ENCODE assay signal across 18 cellular contexts in the genomic region with DNA sequence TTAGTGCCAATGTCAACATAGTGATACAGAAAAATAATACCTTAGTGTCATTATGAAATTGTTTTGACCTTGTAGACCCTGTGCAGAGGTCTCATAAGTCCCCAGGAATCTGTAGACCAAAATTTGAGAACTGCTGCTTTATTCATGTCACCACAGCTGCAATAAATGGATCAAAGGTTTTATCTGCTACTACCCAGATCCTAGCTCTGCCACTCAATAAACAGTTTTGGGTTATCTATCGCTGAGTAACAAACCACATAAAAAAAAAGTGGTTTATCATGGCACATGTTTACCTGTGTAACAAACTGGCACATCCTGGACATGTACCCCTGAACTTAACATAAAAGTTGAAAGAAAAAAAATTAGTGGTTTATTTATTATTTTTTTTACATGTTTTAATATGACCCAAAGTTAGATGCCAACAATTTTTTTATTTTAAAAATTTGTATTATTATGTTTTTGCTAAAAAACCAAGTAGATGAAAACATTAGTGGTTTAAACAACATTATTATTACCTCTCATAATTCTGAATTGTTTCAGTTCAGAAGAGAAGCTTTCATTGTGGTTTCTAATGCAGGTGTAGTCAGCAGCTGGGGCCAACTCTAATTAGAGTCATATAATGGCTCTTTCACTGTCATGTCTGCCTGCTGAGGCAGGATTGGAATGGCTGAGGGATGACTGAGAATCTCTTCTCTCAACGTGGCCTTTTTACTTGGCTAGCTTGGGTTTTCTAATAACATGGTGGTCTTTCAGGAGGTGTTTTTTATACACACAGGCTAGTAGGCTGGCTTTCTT.
DNase-seq lines count a peak whose midpoint lies in the region; ATAC-seq, FAIRE-seq and TF ChIP-seq lines count a peak whose summit lies in the region.
"Had no signal": no experiment of that assay in that cellular context is flagged by ENCODE, and none has a peak within 500 bp of the region (broad histone marks: within the 10 kb centered on the region; RNA-seq: fewer than 3 reads in every experiment).

No MANE protein-coding gene starts in this region.

- no peak overlapping the region for H3K14ac ChIP-seq in H1 (ENCODE audit: insufficient read length)

- no peaks in the 10 kb centered on the region for H3K9me3 Mint-ChIP-seq in GM23338
- H3K9me3 Mint-ChIP-seq: IgD-negative memory B cell had no signal

- H3K79me2 ChIP-seq in DND-41 (ENCODE audit: insufficient read depth, low read length), result no peaks in the 10 kb centered on the region
- H3K79me2 ChIP-seq in GM23338 (replicated peaks; ENCODE audit: insufficient read depth), result no peaks in the 10 kb centered on the region
- H3K79me2 ChIP-seq in H1 (ENCODE audit: control insufficient read depth in 1 of 2, insufficient read depth in 2 of 2, low read length in 2 of 2), result no peaks in the 10 kb centered on the region

- H2BK120ac ChIP-seq in H1 (replicated peaks; ENCODE audit: low read depth, low read length), result no peak overlapping the region

- peaks cover 55% of the 10 kb centered on the region for H3K4me1 ChIP-seq in DND-41 (ENCODE audit: insufficient read depth, low read length)
- no peaks in the 10 kb centered on the region for H3K4me1 ChIP-seq in GM23338 (ENCODE audit: insufficient read depth)
- H3K4me1 ChIP-seq in H1 (replicated peaks in 1 of 4; ENCODE audit: control insufficient read depth in 3 of 4, insufficient read depth in 4 of 4, low read length in 3 of 4), result no peaks in the 10 kb centered on the region

- no peaks in the 10 kb centered on the region; the same call in 1 of the 3 replicates for H3K4me1 Mint-ChIP-seq in GM23338
- H3K4me1 Mint-ChIP-seq: CD14-positive monocyte, IgD-negative memory B cell had no signal

- TF ChIP-seq POLR2A in H1 (IDR thresholded peaks at IDR 0.05; ENCODE audit: control extremely low read depth in 1 of 2, low read depth in 2 of 2, low read length in 2 of 2), result no peak

- no peaks in the 10 kb centered on the region for H4K20me1 ChIP-seq in DND-41 (ENCODE audit: insufficient read depth, low read length)
- no peaks in the 10 kb centered on the region for H4K20me1 ChIP-seq in GM23338 (replicated peaks; ENCODE audit: insufficient read depth)
- H4K20me1 ChIP-seq in H1 (replicated peaks in 1 of 2; ENCODE audit: control insufficient read depth in 1 of 2, insufficient read depth in 2 of 2, low read length in 2 of 2), result no peaks in the 10 kb centered on the region

- no peaks in the 10 kb centered on the region for H3K9me2 ChIP-seq in GM23338 (ENCODE audit: insufficient read depth)

- H3K79me1 ChIP-seq in H1 (ENCODE audit: low read depth, low read length), result no peaks in the 10 kb centered on the region

- ATAC-seq in DND-41 (ENCODE audit: insufficient read depth, low read depth) (peak; percentile 82), GM23338 (no peak), GM21526 (IDR thresholded peaks at IDR 0.05; ENCODE audit: low FRiP score, unreplicated experiment) (no peak)
- ATAC-seq: PC-3 had no signal

- no peak overlapping the region for H2BK20ac ChIP-seq in H1 (ENCODE audit: low read length)

- H3K56ac ChIP-seq in H1 (replicated peaks; ENCODE audit: insufficient read length, low read depth, low read length), result no peak overlapping the region

- H3K4me2 ChIP-seq in DND-41 (ENCODE audit: insufficient read depth, low read length) (peak overlapping the region; percentile 54), GM23338 (no peak overlapping the region), H1 (ENCODE audit: insufficient read depth in 1 of 2, low read depth in 2 of 2, low read length in 2 of 2) (no peak overlapping the region)

- no peak for FAIRE-seq in H1 (lab: Jason Lieb, UNC)
- FAIRE-seq: G401.6 had no signal

- H2AFZ ChIP-seq in DND-41 (ENCODE audit: low read depth, low read length), result peak overlapping the region; percentile 66; the same call in 1 of the 2 replicates
- H2AFZ ChIP-seq in GM23338, result peak overlapping the region; percentile 72; the same call in 1 of the 2 replicates
- 0 out of 2 replicates have a peak overlapping the region, but pooled peaks have one; percentile 51 for H2AFZ ChIP-seq in H1 (ENCODE audit: low read length)

- H4K5ac ChIP-seq in H1 (ENCODE audit: insufficient read length, low read depth, low read length), result no peak overlapping the region

- no peak overlapping the region for H2BK5ac ChIP-seq in H1 (ENCODE audit: low read depth, low read length)

- H3K36me3 Mint-ChIP-seq in GM23338 (ENCODE audit: low read depth), result no peaks in the 10 kb centered on the region
- H3K36me3 Mint-ChIP-seq: CD14-positive monocyte, IgD-negative memory B cell had no signal

- TF ChIP-seq EP300 in H1 (IDR thresholded peaks at IDR 0.05; ENCODE audit: borderline replicate concordance in 1 of 2, low read depth in 2 of 2, low read length in 2 of 2), result no peak

- POLR2A ChIA-PET in H1 (lab: Charles Lee; ENCODE audit: partially characterized antibody), result interaction anchor here (1.0 kb wide), 1 partner anchor 100 kb away, joined by 3 read pairs; no protein-coding TSS in a partner anchor

- no peak overlapping the region for H3K4ac ChIP-seq in H1 (replicated peaks; ENCODE audit: insufficient read length, low read depth, low read length)

- H3K9ac ChIP-seq in DND-41 (ENCODE audit: low read depth, low read length), result peak overlapping the region; percentile 23; the same call in 1 of the 2 replicates
- H3K9ac ChIP-seq in H1 (replicated peaks in 1 of 4; ENCODE audit: extremely low read depth in 1 of 4, low read depth in 3 of 4, low read length in 3 of 4), result no peak overlapping the region

- H3K9me3 ChIP-seq in DND-41 (ENCODE audit: insufficient read depth, low read length, severe bottlenecking), result no peaks in the 10 kb centered on the region
- H3K9me3 ChIP-seq in H1 (ENCODE audit: insufficient read depth in 2 of 2, low read depth in 1 of 2, low read length in 1 of 2), result no peaks in the 10 kb centered on the region

- no peak for TF ChIP-seq CTCF in DND-41 (IDR thresholded peaks at IDR 0.05; ENCODE audit: borderline replicate concordance, extremely low read depth, low read length, poor library complexity, severe bottlenecking)
- no peak for TF ChIP-seq CTCF in GM23338 (conservative IDR thresholded peaks at IDR 0.05; ENCODE audit: low read depth in 2 of 2)
- TF ChIP-seq CTCF in H1 (IDR thresholded peaks at IDR 0.05; ENCODE audit: control extremely low read depth in 1 of 3, insufficient read depth in 1 of 3, low read depth in 1 of 3, low read length in 3 of 3), result no peak

- peaks cover 3% of the 10 kb centered on the region for H3K27me3 Mint-ChIP-seq in GM23338 (ENCODE audit: insufficient read depth, low read depth, poor library complexity)
- H3K27me3 Mint-ChIP-seq: IgD-negative memory B cell had no signal

- H3K4me3 ChIP-seq in DND-41 (ENCODE audit: low read depth in 1 of 2, low read length in 2 of 2), result 0 out of 4 replicates have a peak overlapping the region, but pooled peaks of 1 of the 2 experiments have one; percentile 23
- H3K4me3 ChIP-seq in GM23338, result no peak overlapping the region
- no peak overlapping the region for H3K4me3 ChIP-seq in H1 (ENCODE audit: extremely low read depth in 1 of 4, insufficient read depth in 2 of 4, low read depth in 3 of 4, low read length in 4 of 4)

- TF ChIP-seq RAD21 in H1 (IDR thresholded peaks at IDR 0.05 in 1 of 2, conservative IDR thresholded peaks at IDR 0.05 in 1 of 2; ENCODE audit: low read depth in 2 of 2, low read length in 2 of 2), result no peak

- no peaks in the 10 kb centered on the region; the same call in 1 of the 2 replicates for H3K23me2 ChIP-seq in H1 (ENCODE audit: low read depth, low read length)

- H3K36me3 ChIP-seq in DND-41 (ENCODE audit: insufficient read depth, low read length) (no peaks in the 10 kb centered on the region), GM23338 (ENCODE audit: insufficient read depth) (no peaks in the 10 kb centered on the region), H1 (ENCODE audit: control insufficient read depth in 2 of 4, insufficient read depth in 4 of 4, low read length in 3 of 4) (no peaks in the 10 kb centered on the region)

- no peak overlapping the region for H2BK15ac ChIP-seq in H1 (ENCODE audit: low read length)

- no peak overlapping the region for H2BK12ac ChIP-seq in H1 (ENCODE audit: low read depth, low read length)

- no peak overlapping the region for H4K91ac ChIP-seq in H1 (replicated peaks; ENCODE audit: insufficient read length, low read length)

- CTCF ChIA-PET in H1 (lab: Charles Lee; ENCODE audit: partially characterized antibody), result interaction anchor here (0.9 to 1.6 kb wide), 2 partner anchors 40 to 42 kb away, joined by 3 to 4 read pairs; no protein-coding TSS in a partner anchor

- 92% methylated on average over 2 of the region's 2 CpGs; no CpG with 5 or more reads in 1 of the 2 experiments for WGBS in H1 (ENCODE audit: extremely low coverage in 1 of 2, insufficient coverage in 1 of 2, insufficient read length in 1 of 2, insufficient replicate concordance in 2 of 2, low coverage in 1 of 2, low lambda C conversion rate in 2 of 2, missing lambda C conversion rate in 1 of 2), 2 experiments

- no peak overlapping the region for H4K8ac ChIP-seq in H1 (ENCODE audit: extremely low read depth, insufficient read depth, low read length)

- H3K27ac ChIP-seq in DND-41 (ENCODE audit: low read length) (peak overlapping the region; percentile 78), GM23338 (ENCODE audit: low read depth) (no peak overlapping the region), H1 (ENCODE audit: low read depth, low read length) (no peak overlapping the region)
- H3K27ac ChIP-seq: RWPE1 had no signal

- peak; percentile 45 for DNase-seq in DND-41
- DNase-seq in GM23338 (ENCODE audit: low spot score), result no peak
- DNase-seq in NCI-H1105 treated with DMSO at 0.1 percent for 48 hours (lab: John Stamatoyannopoulos, UW), result peak; percentile 63
- DNase-seq in H1 (ENCODE audit: low read depth in 1 of 2, low spot score in 2 of 2), result no peak
- no peak for DNase-seq in NCI-H2196 (lab: John Stamatoyannopoulos, UW; ENCODE audit: unreplicated experiment)
- no peak for DNase-seq in SIG-M5 treated with dmso at 0.1 percent for 504 hours (lab: John Stamatoyannopoulos, UW; ENCODE audit: unreplicated experiment)
- DNase-seq: DMS79 treated with DMSO at 0.1 percent for 48 hours, HCEC 1CT, NCI-H226, NCI-H524, PC-3, SIG-M5, T1000 had no signal

- H2AK5ac ChIP-seq in H1 (ENCODE audit: low read depth, low read length), result no peak overlapping the region

- no peak overlapping the region for H3K23ac ChIP-seq in H1 (ENCODE audit: insufficient read length)

- no peaks in the 10 kb centered on the region for H3F3A ChIP-seq in GM23338 (replicated peaks; ENCODE audit: low read depth)

- H3K18ac ChIP-seq in H1 (ENCODE audit: extremely low read depth, low read length), result no peak overlapping the region

- no peak overlapping the region for H3K4me3 Mint-ChIP-seq in GM23338
- H3K4me3 Mint-ChIP-seq: CD14-positive monocyte, IgD-negative memory B cell had no signal

- H3K27ac Mint-ChIP-seq in GM23338, result no peak overlapping the region
- H3K27ac Mint-ChIP-seq: CD14-positive monocyte had no signal

- no peaks in the 10 kb centered on the region for H3K27me3 ChIP-seq in DND-41 (ENCODE audit: insufficient read depth, low read length, poor library complexity)
- H3K27me3 ChIP-seq in GM23338 (ENCODE audit: insufficient read depth), result no peaks in the 10 kb centered on the region
- H3K27me3 ChIP-seq in H1 (replicated peaks in 1 of 4; ENCODE audit: control insufficient read depth in 3 of 4, extremely low read depth in 1 of 4, insufficient read depth in 3 of 4, low read length in 3 of 4), result no peaks in the 10 kb centered on the region

TF ChIP-seq in GM23338, 12 proteins besides CTCF, POLR2A, EP300 and RAD21 (continues in another document):
- TF ChIP-seq EZH2phosphoT487 (IDR thresholded peaks at IDR 0.05; ENCODE audit: unreplicated experiment), result no peak

Comparison
In these comparisons a context has a peak if more than half of its experiments do, and no peak if none do; other contexts are left out.
1. DNase-seq: peak in DND-41 (single experiment) and NCI-H1105 treated with DMSO at 0.1 percent for 48 hours (single experiment); none in GM23338 (single experiment), H1 (0 of 2), NCI-H2196 (single experiment) and SIG-M5 treated with dmso at 0.1 percent for 504 hours (single experiment).
2. Peak in every context shown above with its lines, with median percentiles within 50 percentile points of each other: H2AFZ ChIP-seq.